ENCODE assay signal across 9 cellular contexts in the genomic region with DNA sequence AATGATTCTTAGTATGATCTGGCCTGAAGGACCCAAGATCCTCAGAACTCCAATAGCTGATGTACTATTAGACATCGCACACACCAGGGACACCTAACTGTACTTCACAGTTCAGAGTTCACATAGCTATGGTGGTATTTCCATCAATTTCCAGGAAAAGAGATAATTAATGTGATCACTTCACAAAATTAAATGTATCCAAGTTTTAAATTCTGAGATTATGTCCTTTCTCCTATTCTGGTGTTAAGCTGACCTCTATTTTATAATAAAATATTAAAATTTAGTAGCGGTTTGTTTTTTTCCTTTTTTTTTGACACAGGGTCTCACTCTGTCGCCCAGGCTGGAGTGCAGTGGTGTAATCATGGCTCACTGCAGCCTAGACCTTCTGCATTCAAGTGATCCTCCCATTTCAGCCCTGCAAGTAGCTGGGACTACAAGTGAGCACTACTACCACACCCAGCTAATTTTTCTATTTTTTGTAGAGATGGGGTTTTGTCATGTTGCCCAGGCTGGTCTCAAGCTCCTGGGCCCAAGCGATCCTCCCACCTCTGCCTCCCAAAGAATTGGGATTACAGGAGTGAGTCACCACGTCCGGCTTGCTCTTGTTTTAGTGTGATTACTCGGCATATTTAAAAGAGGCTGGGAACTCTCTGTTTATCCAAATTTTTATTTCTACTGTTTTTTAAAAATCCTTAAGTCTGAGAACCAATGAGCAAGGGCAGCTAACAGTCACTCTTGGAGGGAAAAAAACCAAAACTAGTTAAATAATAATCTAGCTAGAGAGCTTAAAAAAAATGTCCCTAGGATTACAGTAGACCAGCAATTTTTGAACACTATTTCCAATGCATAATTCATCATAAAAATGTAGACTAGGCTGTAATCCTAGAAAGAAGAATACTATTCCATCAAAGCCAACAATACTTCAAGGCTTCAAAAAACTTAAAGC. TPM values are rescaled to one million over a fixed set of nuclear protein-coding genes. Genes with fewer than 3 reads are reported as not detected.
A peak's percentile ranks its signal among the peaks of the same experiment; 100 is the strongest.
DNase-seq lines count a peak whose midpoint lies in the region; ATAC-seq and TF ChIP-seq lines count a peak whose summit lies in the region.
"Had no signal": no experiment of that assay in that cellular context is flagged by ENCODE, and none has a peak within 500 bp of the region (broad histone marks: within the 10 kb centered on the region; RNA-seq: fewer than 3 reads in every experiment).

No MANE protein-coding gene starts in this region.

- H3K4me1 ChIP-seq in cardiac muscle cell (ENCODE audit: low read depth) (peaks cover 56% of the 10 kb centered on the region), vagina (peaks cover 53% of the 10 kb centered on the region)
- H3K4me1 ChIP-seq in CD4-positive, alpha-beta memory T cell (ENCODE audit: insufficient read depth, low read length), result no peaks in the 10 kb centered on the region

- H3K4me1 Mint-ChIP-seq in CD4-positive, alpha-beta memory T cell, result no peaks in the 10 kb centered on the region

- POLR2A ChIA-PET in CD4-positive, alpha-beta memory T cell (lab: Charles Lee; ENCODE audit: partially characterized antibody), result interaction anchor here (0.6 kb wide), 1 partner anchor 13 kb away, joined by 3 read pairs; no protein-coding TSS in a partner anchor

- H3K9me3 ChIP-seq in cardiac muscle cell (ENCODE audit: low read depth), result no peaks in the 10 kb centered on the region
- no peaks in the 10 kb centered on the region for H3K9me3 ChIP-seq in vagina
- H3K9me3 ChIP-seq in CD4-positive, alpha-beta memory T cell (ENCODE audit: control insufficient read depth in 1 of 2, low read length in 2 of 2), result no peaks in the 10 kb centered on the region

- H3K36me3 Mint-ChIP-seq in CD4-positive, alpha-beta memory T cell, result no peaks in the 10 kb centered on the region

- H3K4me3 Mint-ChIP-seq in CD4-positive, alpha-beta memory T cell, result no peak overlapping the region

- H3K36me3 ChIP-seq in cardiac muscle cell (no peaks in the 10 kb centered on the region), vagina (no peaks in the 10 kb centered on the region)
- H3K36me3 ChIP-seq in CD4-positive, alpha-beta memory T cell (ENCODE audit: insufficient read depth, low read length), result no peaks in the 10 kb centered on the region

- TF ChIP-seq CTCF in cardiac muscle cell (IDR thresholded peaks at IDR 0.05; ENCODE audit: low read depth, low read length) (no peak), vagina (IDR thresholded peaks at IDR 0.05) (no peak)

- DNase-seq in cardiac muscle cell (ENCODE audit: low read depth in 1 of 2, low spot score in 1 of 2) (peak in 1 of 2 donors; percentile 84), cardiac septum (ENCODE audit: low spot score) (no peak), astrocyte of the hippocampus (ENCODE audit: low read depth, low spot score) (peak; percentile 53), left cardiac atrium (peak; percentile 64), vagina (ENCODE audit: extremely low spot score in 2 of 2) (no peak), DMS79 (lab: John Stamatoyannopoulos, UW) (no peak), GM19240 (ENCODE audit: insufficient read length, low spot score) (no peak)
- no peak for DNase-seq in CD4-positive, alpha-beta memory T cell
- DNase-seq: stimulated activated CD4-positive, alpha-beta T cell treated with anti-CD3 and anti-CD28 coated beads, Interleukin-2, amount 100 ng/mL, for 48 hours had no signal

- no peaks in the 10 kb centered on the region for H3K9me3 Mint-ChIP-seq in CD4-positive, alpha-beta memory T cell

- H3K27ac Mint-ChIP-seq in CD4-positive, alpha-beta memory T cell, result no peak overlapping the region

- H3K27me3 Mint-ChIP-seq in CD4-positive, alpha-beta memory T cell, result peaks cover 6 to 11% of the 10 kb centered on the region in 2 donors

- TF ChIP-seq POLR2A in vagina (IDR thresholded peaks at IDR 0.05), result no peak

- H3K4me3 ChIP-seq in cardiac muscle cell (no peak overlapping the region), vagina (peak overlapping the region in 1 of 2 donors; percentile 5)
- H3K4me3 ChIP-seq in CD4-positive, alpha-beta memory T cell (ENCODE audit: low read length in 2 of 2), result no peak overlapping the region

- intact Hi-C loops in cardiac septum (cut with DNase I), result no loop called here
- intact Hi-C loops in left cardiac atrium (cut with DNase I), result loop anchor here in 1 of 2 donors (5.0 kb wide), 1 partner anchor 44 kb away; no protein-coding TSS in a partner anchor
- intact Hi-C loops in vagina (cut with DNase I), result no loop called here
- intact Hi-C loops in CD4-positive, alpha-beta memory T cell (cut with micrococcal nuclease), result no loop called here

- CTCF ChIA-PET in CD4-positive, alpha-beta memory T cell (lab: Charles Lee; ENCODE audit: partially characterized antibody), result interaction anchor here (0.6 kb wide), 1 partner anchor 19 kb away, joined by 4 read pairs; no protein-coding TSS in a partner anchor

- no peaks in the 10 kb centered on the region for H3K27me3 ChIP-seq in cardiac muscle cell
- H3K27me3 ChIP-seq in vagina, result no peaks in the 10 kb centered on the region
- H3K27me3 ChIP-seq in CD4-positive, alpha-beta memory T cell (ENCODE audit: insufficient read depth, low read length), result no peaks in the 10 kb centered on the region

- peak in 1 of 2 donors; percentile 71 for ATAC-seq in left cardiac atrium

- peak overlapping the region; percentile 98 for H3K27ac ChIP-seq in cardiac muscle cell
- peak overlapping the region; percentile 44 for H3K27ac ChIP-seq in vagina
- H3K27ac ChIP-seq in CD4-positive, alpha-beta memory T cell (ENCODE audit: low read depth, low read length), result no peak overlapping the region

RNA-seq across cellular contexts. Expression of a gene that starts 16.0 kb away (rescaled TPM):
- total RNA-seq in cardiac muscle cell (55.8 and 96.9 TPM in 2 replicates), cardiac septum (145 TPM), left cardiac atrium (10 to 100 TPM; 60.5 to 64.7 TPM), vagina (43.0 TPM)
- polyA plus RNA-seq in cardiac muscle cell, result 39.1 and 65.2 TPM in 2 replicates
- 1 to 10 TPM; 1.5 to 1.7 TPM for total RNA-seq in CD4-positive, alpha-beta memory T cell
- under 1 TPM in 1 of 2 donors, not detected in 1; 0.61 TPM for polyA plus RNA-seq in CD4-positive, alpha-beta memory T cell

Comparison
In these comparisons a context has a peak if more than half of its experiments do, and no peak if none do; other contexts are left out.
1. DNase-seq: peak in astrocyte of the hippocampus (single experiment) and left cardiac atrium (single experiment); none in cardiac septum (single experiment), vagina (0 of 2), CD4-positive, alpha-beta memory T cell (0 of 5), DMS79 (single experiment) and GM19240 (single experiment).
2. RNA of a gene that starts 16.0 kb away (total RNA-seq): 145 TPM in cardiac septum (single experiment), 55.8 to 96.9 TPM in cardiac muscle cell, 60.5 to 64.7 TPM in left cardiac atrium and 43.0 TPM in vagina (single experiment); 1.5 to 1.7 TPM in CD4-positive, alpha-beta memory T cell; every median in the first group is over 10 times any median in the second.